ENCODE assay signal across 1 cellular context in the genomic region with DNA sequence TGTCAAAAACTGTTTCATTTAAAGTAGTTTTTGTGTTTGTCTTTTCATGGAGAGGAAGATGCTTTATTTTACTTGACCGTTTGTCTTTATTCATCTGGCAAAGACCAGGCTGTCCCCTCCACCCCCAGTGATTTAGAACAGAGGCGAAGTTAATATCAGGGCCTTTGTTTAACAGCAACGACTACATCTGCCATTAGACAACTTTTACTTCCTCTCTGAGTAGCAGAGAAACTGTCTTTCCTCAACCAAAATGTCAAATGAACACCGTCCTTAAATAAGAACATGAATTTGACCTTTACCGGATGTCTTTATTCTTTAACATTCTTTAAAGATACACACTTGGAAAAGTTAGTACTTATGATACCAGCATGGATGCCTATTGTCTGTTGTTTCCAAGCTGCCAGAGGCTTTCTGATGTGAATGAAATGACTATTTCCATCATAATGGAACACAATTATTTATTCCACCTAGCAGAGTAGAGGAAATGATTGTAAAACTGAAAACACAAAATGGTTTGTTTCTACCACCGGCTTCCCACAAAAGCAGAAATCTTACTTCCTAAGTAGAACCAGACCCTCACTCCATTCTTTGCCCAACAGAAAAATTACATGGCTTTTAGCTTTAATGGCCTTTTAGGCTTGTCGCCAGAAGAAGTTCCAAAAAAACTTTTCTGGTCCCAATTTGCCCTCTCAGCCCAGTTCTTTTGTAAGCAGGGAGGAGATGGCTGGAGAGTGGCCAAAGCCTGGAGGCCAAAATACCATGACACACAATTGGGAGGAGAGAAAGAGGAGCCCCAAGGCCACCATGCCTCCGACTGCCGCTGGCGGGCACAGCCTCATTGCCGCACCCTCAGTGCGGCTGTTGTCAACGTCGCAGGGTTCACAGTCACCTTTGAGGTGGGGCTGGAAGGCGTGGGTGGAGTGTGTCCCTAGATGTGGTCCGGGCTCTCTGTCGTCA.
A peak's percentile ranks its signal among the peaks of the same experiment; 100 is the strongest.
TF ChIP-seq lines count a peak whose summit lies in the region.

No MANE protein-coding gene starts in this region.

TF ChIP-seq in HepG2, 621 proteins besides CTCF, POLR2A, EP300 and RAD21:
- TF ChIP-seq CREB1 (IDR thresholded peaks at IDR 0.05) (peak; percentile 43; the same call in 1 of the 2 replicates), CREB1 (CRISPR knock-in tag; IDR thresholded peaks at IDR 0.05) (no peak), NFIC (IDR thresholded peaks at IDR 0.05; ENCODE audit: low read length) (no peak), GFI1 (CRISPR knock-in tag; IDR thresholded peaks at IDR 0.05; ENCODE audit: borderline replicate concordance) (no peak)
TF ChIP-seq in HepG2: peak in this region for 1.
